ENCODE assay signal across 27 cellular contexts in genomic region chr14:98798099-98798498, GRCh38.
A peak's percentile ranks its signal among the peaks of the same experiment; 100 is the strongest.
DNase-seq lines count a peak whose midpoint lies in the region; ATAC-seq and TF ChIP-seq lines count a peak whose summit lies in the region.
"Had no signal": no experiment of that assay in that cellular context is flagged by ENCODE, and none has a peak within 500 bp of the region (broad histone marks: within the 10 kb centered on the region; RNA-seq: fewer than 3 reads in every experiment).

No MANE protein-coding gene starts in this region.

- H3K27me3 Mint-ChIP-seq in natural killer cell (ENCODE audit: low read depth in 2 of 2): peaks cover 14 to 46% of the 10 kb centered on the region in 2 donors
- H3K27me3 Mint-ChIP-seq: activated naive CD8-positive, alpha-beta T cell treated with anti-CD3 and anti-CD28 coated beads, Interleukin-2, amount 50 U/mL, for 24 hours; naive B cell had no signal

- H3K4me3 ChIP-seq in thyroid gland (replicated peaks in 1 of 3): no peak overlapping the region
- H3K4me3 ChIP-seq: GM23248, left lung, SJCRH30, smooth muscle cell had no signal

- peak overlapping the region in 2 of 3 donors; percentile 27 to 39 for H3K27ac ChIP-seq in thyroid gland
- H3K27ac ChIP-seq: 22Rv1, GM23248, left lung, SJCRH30 had no signal

- no peaks in the 10 kb centered on the region for H3K9me3 ChIP-seq in thyroid gland
- H3K9me3 ChIP-seq: SJCRH30 had no signal

- DNase-seq in NCI-H345 (lab: John Stamatoyannopoulos, UW) (peak; percentile 54), NCI-H345 treated with DMSO at 0.1 percent for 48 hours (lab: John Stamatoyannopoulos, UW; ENCODE audit: unreplicated experiment) (no peak), NCI-H187 treated with DMSO at 0.1 percent for 48 hours (lab: John Stamatoyannopoulos, UW) (peak; percentile 86), SW480 (ENCODE audit: low spot score) (peak; percentile 61), thyroid gland (peak; percentile 54 to 59), MV-4-11 (lab: John Stamatoyannopoulos, UW) (no peak), natural killer cell (no peak)
- DNase-seq in activated T-cell treated with anti-CD3 and anti-CD28 coated beads, Interleukin-2, amount 50 U/mL, for 48 hours: no peak
- DNase-seq: activated CD4-positive, alpha-beta T cell treated with anti-CD3 and anti-CD28 coated beads for 1 hour; activated CD8-positive, alpha-beta T cell treated with anti-CD3 and anti-CD28 coated beads, Interleukin-2, amount 10 ng/mL, durations not matched to agents 7 days and 5 days; activated gamma-delta T cell treated with Interleukin-2 at 50 U/mL for 16 hours; activated naive CD8-positive, alpha-beta T cell treated with anti-CD3 and anti-CD28 coated beads, Interleukin-2, amount 50 U/mL, for 24 hours; CD4-positive, CD25-positive, alpha-beta regulatory T cell; cerebellar nuclear complex; DMS53; GM23248; head of caudate nucleus; Kasumi-1; left lung; naive B cell; NCI-H446 treated with DMSO at 0.1 percent for 48 hours; occipital lobe; SJCRH30; stimulated activated CD4-positive, alpha-beta T cell treated with anti-CD3 and anti-CD28 coated beads, Interleukin-2, amount 100 ng/mL, for 24 hours; T-helper 1 cell had no signal

- intact Hi-C loops in thyroid gland (cut with DNase I): no loop called here
- intact Hi-C loops in natural killer cell (cut with micrococcal nuclease): no loop called here

- H3K4me1 ChIP-seq in thyroid gland: peaks cover 12 to 15% of the 10 kb centered on the region in 2 donors
- H3K4me1 ChIP-seq: left lung, SJCRH30 had no signal

- H3K36me3 ChIP-seq in thyroid gland: no peaks in the 10 kb centered on the region
- H3K36me3 ChIP-seq: left lung, SJCRH30 had no signal

- H3K36me3 Mint-ChIP-seq in natural killer cell: peaks cover 15% of the 10 kb centered on the region
- H3K36me3 Mint-ChIP-seq: CD4-positive, CD25-positive, alpha-beta regulatory T cell; naive B cell had no signal

- H3K4me3 Mint-ChIP-seq in natural killer cell: no peak overlapping the region
- H3K4me3 Mint-ChIP-seq: activated CD8-positive, alpha-beta T cell treated with anti-CD3 and anti-CD28 coated beads, Interleukin-2, amount 10 ng/mL, durations not matched to agents 7 days and 5 days; activated naive CD8-positive, alpha-beta T cell treated with anti-CD3 and anti-CD28 coated beads, Interleukin-2, amount 50 U/mL, for 24 hours; CD4-positive, CD25-positive, alpha-beta regulatory T cell; naive B cell had no signal

- no peak for TF ChIP-seq CTCF in thyroid gland (IDR thresholded peaks at IDR 0.05)
- no peak for TF ChIP-seq CTCF in natural killer cell (IDR thresholded peaks at IDR 0.05)

- no peak overlapping the region for H3K27ac Mint-ChIP-seq in natural killer cell
- H3K27ac Mint-ChIP-seq: activated CD8-positive, alpha-beta T cell treated with anti-CD3 and anti-CD28 coated beads, Interleukin-2, amount 10 ng/mL, durations not matched to agents 7 days and 5 days; activated naive CD8-positive, alpha-beta T cell treated with anti-CD3 and anti-CD28 coated beads, Interleukin-2, amount 50 U/mL, for 24 hours; naive B cell had no signal

- WGBS in thyroid gland, 2 donors: 25 to 45% methylated on average over 4 of the region's 4 CpGs

- no peaks in the 10 kb centered on the region for H3K4me1 Mint-ChIP-seq in natural killer cell
- H3K4me1 Mint-ChIP-seq: activated naive CD8-positive, alpha-beta T cell treated with anti-CD3 and anti-CD28 coated beads, Interleukin-2, amount 50 U/mL, for 24 hours; CD4-positive, CD25-positive, alpha-beta regulatory T cell; naive B cell had no signal

- ATAC-seq in natural killer cell: no peak
- ATAC-seq: activated CD8-positive, alpha-beta T cell treated with anti-CD3 and anti-CD28 coated beads, Interleukin-2, amount 10 ng/mL, durations not matched to agents 7 days and 5 days; activated naive CD8-positive, alpha-beta T cell treated with anti-CD3 and anti-CD28 coated beads, Interleukin-2, amount 50 U/mL, for 24 hours; left lung had no signal

- peaks cover 4 to 6% of the 10 kb centered on the region in 2 donors for H3K9me3 Mint-ChIP-seq in natural killer cell

- no peaks in the 10 kb centered on the region for H3K27me3 ChIP-seq in thyroid gland
- H3K27me3 ChIP-seq: SJCRH30 had no signal

- TF ChIP-seq POLR2A in thyroid gland (IDR thresholded peaks at IDR 0.05): no peak

Comparison
In these comparisons a context has a peak if more than half of its experiments do, and no peak if none do; other contexts are left out.
1. DNase-seq: peak in NCI-H345 (single experiment), NCI-H187 treated with DMSO at 0.1 percent for 48 hours (single experiment), SW480 (single experiment) and thyroid gland (2 of 2); none in NCI-H345 treated with DMSO at 0.1 percent for 48 hours (single experiment), MV-4-11 (single experiment), activated T-cell treated with anti-CD3 and anti-CD28 coated beads, Interleukin-2, amount 50 U/mL, for 48 hours (0 of 2) and natural killer cell (single experiment).